15 cellular contexts compared by ENCODE assay signal in the genomic region with DNA sequence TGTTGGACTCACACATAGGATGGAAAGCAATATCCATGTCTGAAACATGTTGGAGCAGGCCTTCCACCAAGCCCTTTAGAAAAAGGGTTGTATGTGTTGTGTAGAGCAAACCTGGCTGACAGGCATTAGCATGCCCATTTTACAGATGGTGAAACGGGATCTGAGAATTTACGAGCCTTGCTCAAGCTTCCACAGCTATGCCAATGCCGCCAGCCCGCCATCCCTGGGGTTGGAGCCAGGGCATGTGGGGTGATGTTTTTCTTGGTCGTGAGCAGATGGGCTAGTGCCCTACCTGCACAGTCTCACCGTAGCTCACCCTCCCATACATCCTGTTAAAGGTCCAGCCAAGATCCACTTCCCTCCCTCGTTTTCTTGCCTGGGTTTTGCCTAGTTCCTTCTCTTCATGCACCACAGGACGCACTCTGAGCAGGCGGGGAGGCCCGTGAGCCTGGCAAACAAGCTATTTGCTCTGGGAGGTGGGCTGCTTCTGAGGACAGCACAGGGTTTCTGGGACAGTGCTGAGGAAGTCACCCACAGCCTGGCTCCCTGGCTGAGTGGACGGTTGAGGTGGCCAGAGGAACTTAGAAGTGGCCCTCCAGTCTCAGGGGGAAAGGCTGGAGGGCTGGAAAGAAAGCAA.
DNase-seq lines count a peak whose midpoint lies in the region; ATAC-seq, FAIRE-seq and TF ChIP-seq lines count a peak whose summit lies in the region.
"Had no signal": no experiment of that assay in that cellular context is flagged by ENCODE, and none has a peak within 500 bp of the region (broad histone marks: within the 10 kb centered on the region; RNA-seq: fewer than 3 reads in every experiment).

No MANE protein-coding gene starts in this region.

- TF ChIP-seq CTCF in HFFc6 (IDR thresholded peaks at IDR 0.05) = no peak
- TF ChIP-seq CTCF in astrocyte of the cerebellum (IDR thresholded peaks at IDR 0.05; ENCODE audit: low read depth, low read length, missing control alignments) = no peak
- TF ChIP-seq CTCF in smooth muscle cell (IDR thresholded peaks at IDR 0.05; ENCODE audit: borderline replicate concordance, insufficient read depth, poor library complexity, severe bottlenecking) = no peak
- no peak for TF ChIP-seq CTCF in D721Med (IDR thresholded peaks at IDR 0.05; ENCODE audit: insufficient read depth, missing control alignments)

- H3K27me3 ChIP-seq in smooth muscle cell (ENCODE audit: low read depth) (no peaks in the 10 kb centered on the region), H7 (ENCODE audit: control insufficient read depth, insufficient read depth, low read length) (no peaks in the 10 kb centered on the region)

- peak overlapping the region; percentile 99 for H3K27ac ChIP-seq in smooth muscle cell (ENCODE audit: low read depth)

- H3K4me3 ChIP-seq in astrocyte of the cerebellum (ENCODE audit: low read depth, low read length) (no peak overlapping the region), smooth muscle cell (no peak overlapping the region), H7 (ENCODE audit: insufficient read depth, low read depth, low read length) (no peak overlapping the region)

- H3K4me2 ChIP-seq in smooth muscle cell = peak overlapping the region; percentile 13

- peaks cover 10% of the 10 kb centered on the region for H3K36me3 Mint-ChIP-seq in HFFc6 (ENCODE audit: low read depth)
- H3K36me3 Mint-ChIP-seq: activated naive CD8-positive, alpha-beta T cell treated with anti-CD3 and anti-CD28 coated beads, Interleukin-2, amount 10 ng/mL, durations not matched to agents 7 days and 5 days had no signal

- no peak for ATAC-seq in GM21390 (IDR thresholded peaks at IDR 0.05; ENCODE audit: unreplicated experiment)
- no peak for ATAC-seq in GM21529 (IDR thresholded peaks at IDR 0.05; ENCODE audit: unreplicated experiment)

- no peaks in the 10 kb centered on the region for H3K9me3 ChIP-seq in smooth muscle cell (replicated peaks; ENCODE audit: low read depth)

- peak overlapping the region; percentile 78 for H3K9ac ChIP-seq in smooth muscle cell (ENCODE audit: low read depth)

- H3K4me3 Mint-ChIP-seq in HFFc6 = no peak overlapping the region
- H3K4me3 Mint-ChIP-seq: activated CD4-positive, alpha-beta memory T cell treated with anti-CD3 and anti-CD28 coated beads, Interleukin-2, amount 10 ng/mL, durations not matched to agents 7 days and 5 days; activated naive CD8-positive, alpha-beta T cell treated with anti-CD3 and anti-CD28 coated beads, Interleukin-2, amount 10 ng/mL, durations not matched to agents 7 days and 5 days; CD4-positive, alpha-beta memory T cell; nephron progenitor cell; T-helper 1 cell treated with Interleukin-12 subunit alpha and Interleukin-12 subunit beta and Interleukin-4 antibody, amounts not matched to agents 30 μg/mL and 1 μg/mL, for 36 hours had no signal

- DNase-seq in HFFc6 = no peak
- peak; percentile 8 for DNase-seq in astrocyte of the cerebellum (ENCODE audit: low read depth)
- DNase-seq in kidney tubule cell (ENCODE audit: low spot score) = peak; percentile 26
- DNase-seq in smooth muscle cell (lab: John Stamatoyannopoulos, UW; ENCODE audit: unreplicated experiment) = no peak
- DNase-seq in H7 = no peak
- DNase-seq in D721Med (ENCODE audit: insufficient read length, low spot score) = no peak
- DNase-seq: activated CD4-positive, alpha-beta memory T cell treated with anti-CD3 and anti-CD28 coated beads, Interleukin-2, amount 10 ng/mL, durations not matched to agents 7 days and 5 days; activated naive CD8-positive, alpha-beta T cell treated with anti-CD3 and anti-CD28 coated beads, Interleukin-2, amount 10 ng/mL, durations not matched to agents 7 days and 5 days; CD4-positive, alpha-beta memory T cell; effector memory CD4-positive, alpha-beta T cell; stimulated activated CD4-positive, alpha-beta T cell treated with anti-CD3 and anti-CD28 coated beads, Interleukin-4, amount 100 ng/mL, for 24 hours had no signal

- no peak for FAIRE-seq in D721Med (lab: Jason Lieb, UNC)

- H4K20me1 ChIP-seq in smooth muscle cell (ENCODE audit: low read depth) = no peaks in the 10 kb centered on the region

- H2AFZ ChIP-seq in smooth muscle cell (ENCODE audit: low read depth) = no peak overlapping the region

- H3F3A ChIP-seq in smooth muscle cell (ENCODE audit: low read depth) = peaks cover 25% of the 10 kb centered on the region

- H3K4me1 ChIP-seq in smooth muscle cell (ENCODE audit: low read depth) = peaks cover 30% of the 10 kb centered on the region

- peaks cover 31% of the 10 kb centered on the region for H3K27me3 Mint-ChIP-seq in HFFc6 (ENCODE audit: insufficient read depth)
- H3K27me3 Mint-ChIP-seq: CD4-positive, alpha-beta memory T cell had no signal

- in situ Hi-C loops in astrocyte of the cerebellum (cut with HindIII; ENCODE audit: low sequenced_read_pairs) = no loop called here

- peaks cover 16% of the 10 kb centered on the region for H3K4me1 Mint-ChIP-seq in HFFc6 (ENCODE audit: low read depth)
- H3K4me1 Mint-ChIP-seq: activated naive CD8-positive, alpha-beta T cell treated with anti-CD3 and anti-CD28 coated beads, Interleukin-2, amount 10 ng/mL, durations not matched to agents 7 days and 5 days had no signal

- peak overlapping the region; percentile 73 for H3K27ac Mint-ChIP-seq in HFFc6
- H3K27ac Mint-ChIP-seq: activated CD4-positive, alpha-beta memory T cell treated with anti-CD3 and anti-CD28 coated beads, Interleukin-2, amount 10 ng/mL, durations not matched to agents 7 days and 5 days; activated naive CD8-positive, alpha-beta T cell treated with anti-CD3 and anti-CD28 coated beads, Interleukin-2, amount 10 ng/mL, durations not matched to agents 7 days and 5 days; T-helper 1 cell treated with Interleukin-12 subunit alpha and Interleukin-12 subunit beta and Interleukin-4 antibody, amounts not matched to agents 30 μg/mL and 1 μg/mL, for 36 hours had no signal

- H3K36me3 ChIP-seq in smooth muscle cell (ENCODE audit: low read depth) (no peaks in the 10 kb centered on the region), H7 (replicated peaks; ENCODE audit: control insufficient read depth, insufficient read depth, low read length) (no peaks in the 10 kb centered on the region)

- 68% methylated on average over 11 of the region's 11 CpGs for WGBS in smooth muscle cell (ENCODE audit: low lambda C conversion rate)

- no peaks in the 10 kb centered on the region for H3K79me2 ChIP-seq in smooth muscle cell (ENCODE audit: low read depth)

- H3K9me3 Mint-ChIP-seq in HFFc6 = peaks cover 13% of the 10 kb centered on the region
- H3K9me3 Mint-ChIP-seq: activated CD4-positive, alpha-beta memory T cell treated with anti-CD3 and anti-CD28 coated beads, Interleukin-2, amount 10 ng/mL, durations not matched to agents 7 days and 5 days; activated naive CD8-positive, alpha-beta T cell treated with anti-CD3 and anti-CD28 coated beads, Interleukin-2, amount 10 ng/mL, durations not matched to agents 7 days and 5 days; T-helper 1 cell treated with Interleukin-12 subunit alpha and Interleukin-12 subunit beta and Interleukin-4 antibody, amounts not matched to agents 30 μg/mL and 1 μg/mL, for 36 hours had no signal

Comparison
In these comparisons a context has a peak if more than half of its experiments do, and no peak if none do; other contexts are left out.
1. DNase-seq: peak in astrocyte of the cerebellum (single experiment) and kidney tubule cell (single experiment); none in HFFc6 (single experiment), smooth muscle cell (single experiment), H7 (single experiment) and D721Med (single experiment).